ENCODE assay signal across 8 cellular contexts in the genomic region with DNA sequence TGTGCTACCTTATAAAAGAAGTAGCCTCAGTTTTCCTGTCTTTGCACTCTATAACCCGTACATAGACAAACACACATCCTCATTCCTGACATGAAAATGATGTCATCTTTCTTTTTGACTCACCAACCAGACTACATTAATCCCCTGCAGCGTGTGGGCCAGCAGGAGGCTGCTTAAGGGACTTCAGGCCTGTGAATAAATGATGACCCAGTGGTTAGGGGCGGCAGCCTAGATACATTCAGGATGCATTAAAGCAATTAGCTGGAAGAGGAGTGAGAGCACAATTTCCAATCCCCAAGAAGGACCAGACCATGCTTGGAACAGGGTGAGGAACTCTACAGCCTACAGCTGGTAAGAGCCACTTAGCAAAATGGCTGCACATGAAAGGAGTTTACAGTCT. TPM values are rescaled to one million over a fixed set of nuclear protein-coding genes. Genes with fewer than 3 reads are reported as not detected.
DNase-seq lines count a peak whose midpoint lies in the region; ATAC-seq, FAIRE-seq and TF ChIP-seq lines count a peak whose summit lies in the region.

No MANE protein-coding gene starts in this region.

- FAIRE-seq in A549 (lab: Jason Lieb, UNC) = no peak

- H3K27ac ChIP-seq in A549 = no peak overlapping the region; a peak in 1 of 6 replicates
- H3K27ac ChIP-seq in dorsolateral prefrontal cortex = no peak overlapping the region

- peak overlapping the region; percentile 84 for H3K27ac Mint-ChIP-seq in activated T-helper 1 cell treated with anti-CD3 and anti-CD28 coated beads, Interleukin-12 subunit alpha, Interleukin-12 subunit beta, Interleukin-2, Interleukin-4 antibody, amounts not matched to agents 30 ng/mL and 10 ng/mL and 1 ng/mL, durations not matched to agents 14 hours and 24 hours and 36 hours
- H3K27ac Mint-ChIP-seq in T-helper 17 cell = no peak overlapping the region

- no peaks in the 10 kb centered on the region for H3K27me3 ChIP-seq in dorsolateral prefrontal cortex

- DNase-seq in A549 (ENCODE audit: low read depth in 1 of 2, low spot score in 1 of 2) (peak in 1 of 2 experiments; percentile 35), dorsolateral prefrontal cortex (no peak), T-helper 17 cell (no peak), SKM-1 (lab: John Stamatoyannopoulos, UW; ENCODE audit: unreplicated experiment) (no peak)
- DNase-seq in activated T-helper 1 cell treated with anti-CD3 and anti-CD28 coated beads, Interleukin-12 subunit alpha, Interleukin-12 subunit beta, Interleukin-2, Interleukin-4 antibody, amounts not matched to agents 30 ng/mL and 10 ng/mL and 1 ng/mL, durations not matched to agents 14 hours and 24 hours and 36 hours (ENCODE audit: low spot score) = no peak
- DNase-seq in stimulated activated naive CD8-positive, alpha-beta T cell treated with anti-CD3 and anti-CD28 coated beads, Interleukin-15, Interleukin-2, amounts not matched to agents 100 U/mL and 50 U/mL, for 24 hours = peak; percentile 48

- TF ChIP-seq EP300 in A549 (IDR thresholded peaks at IDR 0.05) = no peak

- TF ChIP-seq CTCF in A549 (IDR thresholded peaks at IDR 0.05) (no peak), dorsolateral prefrontal cortex (IDR thresholded peaks at IDR 0.05 in 54 of 56, conservative IDR thresholded peaks at IDR 0.05 in 2 of 56; ENCODE audit: low read depth in 1 of 56, partially characterized antibody in 56 of 56) (no peak)

- H3K9me3 ChIP-seq in A549 = no peaks in the 10 kb centered on the region
- H3K9me3 ChIP-seq in T-helper 17 cell (ENCODE audit: control insufficient read depth, low read length, poor library complexity, severe bottlenecking) = no peaks in the 10 kb centered on the region

- peaks cover 6% of the 10 kb centered on the region for H3K27me3 Mint-ChIP-seq in activated T-helper 1 cell treated with anti-CD3 and anti-CD28 coated beads, Interleukin-12 subunit alpha, Interleukin-12 subunit beta, Interleukin-2, Interleukin-4 antibody, amounts not matched to agents 30 ng/mL and 10 ng/mL and 1 ng/mL, durations not matched to agents 14 hours and 24 hours and 36 hours (ENCODE audit: insufficient read depth)
- peaks cover 51% of the 10 kb centered on the region for H3K27me3 Mint-ChIP-seq in T-helper 17 cell

- peaks cover 46% of the 10 kb centered on the region for H3K4me1 Mint-ChIP-seq in activated T-helper 1 cell treated with anti-CD3 and anti-CD28 coated beads, Interleukin-12 subunit alpha, Interleukin-12 subunit beta, Interleukin-2, Interleukin-4 antibody, amounts not matched to agents 30 ng/mL and 10 ng/mL and 1 ng/mL, durations not matched to agents 14 hours and 24 hours and 36 hours (ENCODE audit: low read depth)
- H3K4me1 Mint-ChIP-seq in T-helper 17 cell = peaks cover 2% of the 10 kb centered on the region

- POLR2A ChIA-PET in A549 (lab: Yijun Ruan, JAX) = interaction anchor here (1.7 kb wide), 1 partner anchor 57 kb away, joined by 4 read pairs; a partner anchor contains a TSS

- TF ChIP-seq POLR2A in A549 (IDR thresholded peaks at IDR 0.05; ENCODE audit: low read length) = no peak

- peak; percentile 18 to 62; a peak in 3 of 6 replicates for ATAC-seq in A549
- ATAC-seq in GM18868 (IDR thresholded peaks at IDR 0.05; ENCODE audit: unreplicated experiment) = peak; percentile 76
- ATAC-seq in HG03060 (IDR thresholded peaks at IDR 0.05; ENCODE audit: low read depth, unreplicated experiment) = peak; percentile 74
- peak; percentile 68 for ATAC-seq in stimulated activated naive CD8-positive, alpha-beta T cell treated with anti-CD3 and anti-CD28 coated beads, Interleukin-15, Interleukin-2, amounts not matched to agents 100 U/mL and 50 U/mL, for 24 hours
- no peak for ATAC-seq in T-helper 17 cell

- H3K4me2 ChIP-seq in A549 = 0 out of 3 replicates have a peak overlapping the region, but pooled peaks have one; percentile 8

- H3K4me1 ChIP-seq in A549 = peaks cover 15% of the 10 kb centered on the region

- H3K4me3 ChIP-seq in A549 (no peak overlapping the region), dorsolateral prefrontal cortex (no peak overlapping the region)

- intact Hi-C loops in activated T-helper 1 cell treated with anti-CD3 and anti-CD28 coated beads, Interleukin-12 subunit alpha, Interleukin-12 subunit beta, Interleukin-2, Interleukin-4 antibody, amounts not matched to agents 30 ng/mL and 10 ng/mL and 1 ng/mL, durations not matched to agents 14 hours and 24 hours and 36 hours (cut with micrococcal nuclease) = loop anchor here (1.0 to 5.0 kb wide), 4 partner anchors 100 to 421 kb away; a partner anchor contains a TSS
- intact Hi-C loops in dorsolateral prefrontal cortex (cut with DNase I) = loop anchor here in 1 of 2 donors (10.0 kb wide), 1 partner anchor 238 kb away; no protein-coding TSS in a partner anchor

- no peak for TF ChIP-seq RAD21 in A549 (conservative IDR thresholded peaks at IDR 0.05 in 1 of 2, IDR thresholded peaks at IDR 0.05 in 1 of 2)

- H3K36me3 Mint-ChIP-seq in activated T-helper 1 cell treated with anti-CD3 and anti-CD28 coated beads, Interleukin-12 subunit alpha, Interleukin-12 subunit beta, Interleukin-2, Interleukin-4 antibody, amounts not matched to agents 30 ng/mL and 10 ng/mL and 1 ng/mL, durations not matched to agents 14 hours and 24 hours and 36 hours (ENCODE audit: low read depth) = no peaks in the 10 kb centered on the region
- H3K36me3 Mint-ChIP-seq in T-helper 17 cell (ENCODE audit: low read depth) = no peaks in the 10 kb centered on the region

- H3K4me3 Mint-ChIP-seq in activated T-helper 1 cell treated with anti-CD3 and anti-CD28 coated beads, Interleukin-12 subunit alpha, Interleukin-12 subunit beta, Interleukin-2, Interleukin-4 antibody, amounts not matched to agents 30 ng/mL and 10 ng/mL and 1 ng/mL, durations not matched to agents 14 hours and 24 hours and 36 hours = peak overlapping the region; percentile 60
- H3K4me3 Mint-ChIP-seq in T-helper 17 cell = no peak overlapping the region

- no peaks in the 10 kb centered on the region for H3K9me3 Mint-ChIP-seq in activated T-helper 1 cell treated with anti-CD3 and anti-CD28 coated beads, Interleukin-12 subunit alpha, Interleukin-12 subunit beta, Interleukin-2, Interleukin-4 antibody, amounts not matched to agents 30 ng/mL and 10 ng/mL and 1 ng/mL, durations not matched to agents 14 hours and 24 hours and 36 hours

- CTCF ChIA-PET in A549 (lab: Yijun Ruan, JAX) = interaction anchor here (1.0 to 1.4 kb wide), 4 partner anchors 11 to 21 kb away, joined by 3 to 4 read pairs (median 3); no protein-coding TSS in a partner anchor

- 45% methylated on average over 3 of the region's 3 CpGs for WGBS in A549 (ENCODE audit: missing lambda C conversion rate)

TF ChIP-seq in A549, 52 proteins besides CTCF, POLR2A, EP300 and RAD21:
- TF ChIP-seq TFCP2L1 (CRISPR knock-in tag; IDR thresholded peaks at IDR 0.05) (no peak), TP53 (CRISPR knock-in tag; IDR thresholded peaks at IDR 0.05) (no peak), ZSCAN20 (CRISPR knock-in tag; IDR thresholded peaks at IDR 0.05) (no peak), FOSL2 (IDR thresholded peaks at IDR 0.05) (no peak), FOSL2 (CRISPR knock-in tag; IDR thresholded peaks at IDR 0.05) (no peak), CBX8 (IDR thresholded peaks at IDR 0.05) (no peak), RARB (CRISPR knock-in tag; IDR thresholded peaks at IDR 0.05) (no peak), EHF (CRISPR knock-in tag; IDR thresholded peaks at IDR 0.05) (no peak), RCOR1 (IDR thresholded peaks at IDR 0.05; ENCODE audit: low read depth, low read length) (no peak), FOSB (CRISPR knock-in tag; IDR thresholded peaks at IDR 0.05) (no peak), RNF2 (IDR thresholded peaks at IDR 0.05; ENCODE audit: borderline replicate concordance, low read depth) (no peak), PHF8 (IDR thresholded peaks at IDR 0.05; ENCODE audit: borderline replicate concordance, low read depth) (no peak)
- TF ChIP-seq, protein P1, sequence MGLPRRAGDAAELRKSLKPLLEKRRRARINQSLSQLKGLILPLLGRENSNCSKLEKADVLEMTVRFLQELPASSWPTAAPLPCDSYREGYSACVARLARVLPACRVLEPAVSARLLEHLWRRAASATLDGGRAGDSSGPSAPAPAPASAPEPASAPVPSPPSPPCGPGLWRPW (IDR thresholded peaks at IDR 0.05) = no peak
- TF ChIP-seq, protein P2, sequence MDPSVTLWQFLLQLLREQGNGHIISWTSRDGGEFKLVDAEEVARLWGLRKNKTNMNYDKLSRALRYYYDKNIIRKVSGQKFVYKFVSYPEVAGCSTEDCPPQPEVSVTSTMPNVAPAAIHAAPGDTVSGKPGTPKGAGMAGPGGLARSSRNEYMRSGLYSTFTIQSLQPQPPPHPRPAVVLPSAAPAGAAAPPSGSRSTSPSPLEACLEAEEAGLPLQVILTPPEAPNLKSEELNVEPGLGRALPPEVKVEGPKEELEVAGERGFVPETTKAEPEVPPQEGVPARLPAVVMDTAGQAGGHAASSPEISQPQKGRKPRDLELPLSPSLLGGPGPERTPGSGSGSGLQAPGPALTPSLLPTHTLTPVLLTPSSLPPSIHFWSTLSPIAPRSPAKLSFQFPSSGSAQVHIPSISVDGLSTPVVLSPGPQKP (IDR thresholded peaks at IDR 0.05; ENCODE audit: low read depth, low read length) = no peak
- TF ChIP-seq, protein P3, sequence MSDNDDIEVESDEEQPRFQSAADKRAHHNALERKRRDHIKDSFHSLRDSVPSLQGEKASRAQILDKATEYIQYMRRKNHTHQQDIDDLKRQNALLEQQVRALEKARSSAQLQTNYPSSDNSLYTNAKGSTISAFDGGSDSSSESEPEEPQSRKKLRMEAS (IDR thresholded peaks at IDR 0.05) = no peak

RNA-seq across cellular contexts. Expression of a gene that starts 57.3 kb away (rescaled TPM):
- polyA plus RNA-seq in A549 (2011; rRNA removed) (29.8 and 31.5 TPM in 2 replicates), A549 (2017; fragmentation: RNase III; extraction: RNeasy Plus Mini Kit Qiagen cat#74134 plus additional on column Dnase treatment) (17.2 to 18.0 TPM (median 17.8 TPM) in 3 replicates)
- 15.5 and 19.1 TPM in 2 replicates for polyA plus RNA-seq in A549 (2012; cell fraction: cytosol; rRNA removed)
- polyA plus RNA-seq in A549 (2012; cell fraction: nucleus; rRNA removed) = 29.5 and 35.8 TPM in 2 replicates
- 101 and 114 TPM in 2 replicates for polyA minus RNA-seq in A549 (2011; rRNA and poly(A)+ RNA removed)
- 13.4 and 16.5 TPM in 2 replicates for total RNA-seq in activated T-helper 1 cell treated with anti-CD3 and anti-CD28 coated beads, Interleukin-12 subunit alpha, Interleukin-12 subunit beta, Interleukin-2, Interleukin-4 antibody, amounts not matched to agents 30 ng/mL and 10 ng/mL and 1 ng/mL, durations not matched to agents 14 hours and 24 hours and 36 hours
- total RNA-seq in dorsolateral prefrontal cortex (10 to 100 TPM; 28.9 to 88.4 (median 49.9) TPM), T-helper 17 cell (10 to 100 TPM; 38.1 to 53.3 TPM)
